17 cellular contexts compared by ENCODE assay signal in the genomic region with DNA sequence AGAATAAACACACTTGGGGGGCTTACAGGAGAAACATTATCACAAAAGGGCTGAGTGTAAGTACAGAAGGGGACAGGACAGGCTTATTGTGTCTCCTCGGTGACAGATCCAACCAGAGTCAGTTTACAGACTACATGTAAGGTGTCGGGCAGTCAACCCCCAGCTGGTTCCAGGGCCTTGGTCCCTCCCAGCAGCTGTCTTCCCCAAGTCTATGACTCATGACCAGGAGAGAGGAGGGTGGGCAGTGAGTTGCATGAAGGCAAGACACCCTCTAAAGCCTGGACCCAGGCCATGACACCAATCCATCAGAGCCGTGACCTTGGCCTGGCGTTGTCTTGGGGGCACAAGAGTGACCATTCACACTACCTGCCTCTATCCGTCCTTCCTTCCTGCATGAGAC.
"Had no signal": no experiment of that assay in that cellular context is flagged by ENCODE, and none has a peak within 500 bp of the region (broad histone marks: within the 10 kb centered on the region; RNA-seq: fewer than 3 reads in every experiment).

No MANE protein-coding gene starts in this region.

- FAIRE-seq: frontal cortex, kidney had no signal

- H3K9me3 ChIP-seq: right atrium auricular region, thoracic aorta, transverse colon, upper lobe of right lung, uterus had no signal

- H3K36me3 ChIP-seq: right atrium auricular region, thoracic aorta, transverse colon, upper lobe of right lung, uterus had no signal

- ATAC-seq: left lobe of liver; natural killer cell treated with Interleukin-12 subunit alpha and Interleukin-12 subunit beta and Interleukin-15 and Interleukin-18, amount 100 ng/mL, for 72 hours; sciatic nerve; stimulated activated naive B cell treated with anti-CD40 and anti-IgM and Interleukin-4, amounts not matched to agents 10 μg/mL and 1 μg/mL and 100 μg/mL, for 72 hours; upper lobe of right lung had no signal

- H3K9ac ChIP-seq: parathyroid adenoma had no signal

- H3K4me3 ChIP-seq: lung, right atrium auricular region, thoracic aorta, transverse colon, upper lobe of right lung, uterus had no signal

- H3K27ac ChIP-seq: parathyroid adenoma, right atrium auricular region, thoracic aorta, transverse colon, upper lobe of right lung, uterus had no signal

- DNase-seq: cortex of kidney; effector CD4-positive, alpha-beta T cell; kidney; naive B cell; stimulated activated CD4-positive, alpha-beta T cell treated with anti-CD3 and anti-CD28 coated beads, Interleukin-2, amount 100 ng/mL, for 48 hours; stimulated activated naive B cell treated with anti-CD40 and anti-IgM and Interleukin-4, amounts not matched to agents 10 μg/mL and 1 μg/mL and 100 μg/mL, for 72 hours; transverse colon; upper lobe of right lung; uterus had no signal

- H3K79me2 ChIP-seq: parathyroid adenoma had no signal

- H3K4me1 ChIP-seq: parathyroid adenoma, upper lobe of right lung, uterus had no signal

- H3K27me3 ChIP-seq: right atrium auricular region, transverse colon, uterus had no signal

- H2AFZ ChIP-seq: parathyroid adenoma had no signal
